Comparison of ENCODE assay signal across 1 cellular context in the genomic region with DNA sequence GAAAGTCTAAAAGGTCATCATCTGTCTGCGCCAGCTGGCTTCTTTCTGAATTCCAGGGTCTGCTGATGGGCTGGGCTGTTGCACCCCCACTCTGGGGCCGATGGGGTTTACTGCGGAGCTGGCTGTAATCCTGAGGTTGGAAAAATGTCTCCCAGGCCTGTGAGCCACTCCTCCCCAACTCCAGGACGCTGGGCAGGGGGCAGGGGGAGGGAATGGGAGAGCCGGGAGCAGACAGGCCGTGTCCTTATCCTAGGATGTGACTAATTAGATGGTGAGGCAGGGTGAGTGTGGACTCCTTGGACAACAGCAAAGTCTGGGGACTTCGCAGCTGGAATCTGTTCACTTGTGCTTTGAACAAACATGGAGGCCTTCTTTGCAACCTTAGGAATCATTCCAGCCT.
TF ChIP-seq lines count a peak whose summit lies in the region.

No MANE protein-coding gene starts in this region.

TF ChIP-seq in GM23338, 12 proteins besides CTCF, POLR2A, EP300 and RAD21 (continued from another document):
- TF ChIP-seq REST (IDR thresholded peaks at IDR 0.05; ENCODE audit: unreplicated experiment) (no peak), ZNF114 (CRISPR knock-in tag; IDR thresholded peaks at IDR 0.05) (no peak), ZNF462 (CRISPR knock-in tag; IDR thresholded peaks at IDR 0.05) (no peak)
- TF ChIP-seq, protein P1, sequence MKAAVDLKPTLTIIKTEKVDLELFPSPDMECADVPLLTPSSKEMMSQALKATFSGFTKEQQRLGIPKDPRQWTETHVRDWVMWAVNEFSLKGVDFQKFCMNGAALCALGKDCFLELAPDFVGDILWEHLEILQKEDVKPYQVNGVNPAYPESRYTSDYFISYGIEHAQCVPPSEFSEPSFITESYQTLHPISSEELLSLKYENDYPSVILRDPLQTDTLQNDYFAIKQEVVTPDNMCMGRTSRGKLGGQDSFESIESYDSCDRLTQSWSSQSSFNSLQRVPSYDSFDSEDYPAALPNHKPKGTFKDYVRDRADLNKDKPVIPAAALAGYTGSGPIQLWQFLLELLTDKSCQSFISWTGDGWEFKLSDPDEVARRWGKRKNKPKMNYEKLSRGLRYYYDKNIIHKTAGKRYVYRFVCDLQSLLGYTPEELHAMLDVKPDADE (IDR thresholded peaks at IDR 0.05) = no peak
